Comparison of ENCODE assay signal across 8 cellular contexts in the genomic region with DNA sequence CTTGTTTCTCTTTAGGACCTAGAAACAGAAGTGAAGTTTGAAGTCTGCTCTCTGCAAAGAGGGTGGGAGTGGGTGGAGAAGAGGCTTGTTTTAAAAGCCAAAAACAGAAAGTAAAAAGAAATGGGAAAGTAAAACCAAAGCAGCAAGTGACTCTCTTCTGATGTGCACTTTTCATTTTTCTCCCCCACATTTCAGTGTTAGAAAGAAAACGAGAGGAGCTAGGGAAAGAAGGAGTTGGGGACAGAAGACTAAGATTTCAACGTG. TPM values are rescaled to one million over a fixed set of nuclear protein-coding genes. Genes with fewer than 3 reads are reported as not detected.
DNase-seq lines count a peak whose midpoint lies in the region; ATAC-seq and TF ChIP-seq lines count a peak whose summit lies in the region.

No MANE protein-coding gene starts in this region.

- H3K27ac ChIP-seq in right cardiac atrium (ENCODE audit: low read length) (no peak overlapping the region), coronary artery (no peak overlapping the region), prostate gland (no peak overlapping the region), SJCRH30 (no peak overlapping the region)

- TF ChIP-seq CTCF in coronary artery (IDR thresholded peaks at IDR 0.05) (no peak), prostate gland (IDR thresholded peaks at IDR 0.05) (no peak)

- ATAC-seq in right cardiac atrium: no peak
- no peak for ATAC-seq in Right ventricle myocardium inferior
- peak; percentile 51 for ATAC-seq in HG03103 (IDR thresholded peaks at IDR 0.05; ENCODE audit: low read depth, unreplicated experiment)

- H3K27me3 ChIP-seq in right cardiac atrium (ENCODE audit: control insufficient read depth, insufficient read depth): no peaks in the 10 kb centered on the region
- no peaks in the 10 kb centered on the region for H3K27me3 ChIP-seq in prostate gland (replicated peaks; ENCODE audit: insufficient read depth)
- no peaks in the 10 kb centered on the region for H3K27me3 ChIP-seq in SJCRH30

- intact Hi-C loops in right cardiac atrium (cut with DNase I) (no loop called here), Right ventricle myocardium inferior (cut with DNase I) (no loop called here), prostate gland (cut with DNase I) (no loop called here)

- DNase-seq in right cardiac atrium (no peak), Right ventricle myocardium inferior (ENCODE audit: missing footprints) (no peak), coronary artery (ENCODE audit: low spot score) (no peak), prostate gland (ENCODE audit: low spot score) (no peak), G401 (ENCODE audit: low spot score) (no peak), NCI-H2029 treated with DMSO at 0.1 percent for 48 hours (lab: John Stamatoyannopoulos, UW) (no peak), SJCRH30 (no peak)

- H3K4me1 ChIP-seq in right cardiac atrium (ENCODE audit: control insufficient read depth, insufficient read depth, low read length) (no peaks in the 10 kb centered on the region), prostate gland (replicated peaks) (peaks cover 6% of the 10 kb centered on the region), SJCRH30 (no peaks in the 10 kb centered on the region)

- H3K4me3 ChIP-seq in right cardiac atrium (ENCODE audit: low read length): peak overlapping the region; percentile 47
- H3K4me3 ChIP-seq in coronary artery: peak overlapping the region; percentile 71
- peak overlapping the region; percentile 23 to 28 for H3K4me3 ChIP-seq in prostate gland
- H3K4me3 ChIP-seq in SJCRH30: no peak overlapping the region

- WGBS in right cardiac atrium: 30% methylated on average over 2 of the region's 2 CpGs
- WGBS in prostate gland: 45% methylated on average over 2 of the region's 2 CpGs

- in situ Hi-C loops in G401 (cut with HindIII; ENCODE audit: low sequenced_read_pairs): no loop called here

- no peak for TF ChIP-seq POLR2A in prostate gland (IDR thresholded peaks at IDR 0.05)

- H3K9me3 ChIP-seq in right cardiac atrium (ENCODE audit: control insufficient read depth, low read length): no peaks in the 10 kb centered on the region
- H3K9me3 ChIP-seq in prostate gland: no peaks in the 10 kb centered on the region
- H3K9me3 ChIP-seq in SJCRH30 (replicated peaks): no peaks in the 10 kb centered on the region

- H3K36me3 ChIP-seq in prostate gland: no peaks in the 10 kb centered on the region
- H3K36me3 ChIP-seq in SJCRH30: no peaks in the 10 kb centered on the region

RNA-seq across cellular contexts. Expression of a gene that starts 1.3 kb away (rescaled TPM):
- under 1 TPM; 0.23 to 0.49 (median 0.44) TPM for total RNA-seq in right cardiac atrium
- 0.72 TPM for polyA plus RNA-seq in right cardiac atrium
- not detected for total RNA-seq in Right ventricle myocardium inferior
- 10 to 100 TPM in 1 of 2 donors, 1 to 10 TPM in 1; 2.2 to 37.8 TPM for total RNA-seq in prostate gland
- total RNA-seq in G401 (2014; rRNA removed; shearing (Covaris generic)): 0.17 TPM in 1 of 2 replicates, not detected in the other
- not detected in 2 replicates for total RNA-seq in SJCRH30 (2014; rRNA removed; shearing (Covaris generic))

RNA-seq across cellular contexts. Expression of a gene that starts 52.1 kb away (rescaled TPM):
- total RNA-seq in right cardiac atrium (not detected), Right ventricle myocardium inferior (not detected), prostate gland (not detected)
- polyA plus RNA-seq in right cardiac atrium: not detected
- 0.18 TPM in 1 of 2 replicates, not detected in the other for total RNA-seq in G401 (2014; rRNA removed; shearing (Covaris generic))
- not detected in 2 replicates for total RNA-seq in SJCRH30 (2014; rRNA removed; shearing (Covaris generic))
